17 cellular contexts compared by ENCODE assay signal in the genomic region with DNA sequence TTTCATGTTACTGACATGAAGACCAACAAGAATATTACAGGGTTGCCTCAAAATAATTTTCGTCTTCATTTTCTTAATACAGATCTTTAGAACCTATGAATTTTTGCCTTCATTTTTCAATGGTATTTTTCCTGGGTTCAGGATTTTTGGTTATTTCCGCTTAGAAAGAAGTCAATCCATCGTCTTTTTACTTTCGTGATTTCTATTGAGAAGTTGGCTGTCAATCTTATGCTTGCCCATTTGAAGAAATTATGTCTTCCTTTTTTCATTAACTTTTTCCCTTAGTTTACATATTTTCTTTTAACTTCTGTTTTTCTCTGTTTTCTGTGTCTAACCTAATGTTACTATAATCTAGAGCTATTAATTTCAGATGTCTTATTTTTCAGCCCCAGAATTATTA.
A peak's percentile ranks its signal among the peaks of the same experiment; 100 is the strongest.
DNase-seq lines count a peak whose midpoint lies in the region; FAIRE-seq lines count a peak whose summit lies in the region.
"Had no signal": no experiment of that assay in that cellular context is flagged by ENCODE, and none has a peak within 500 bp of the region (broad histone marks: within the 10 kb centered on the region; RNA-seq: fewer than 3 reads in every experiment).

No MANE protein-coding gene starts in this region.

- in situ Hi-C loops in ACHN (cut with HindIII; ENCODE audit: low pct_ligation_motif_present, low pct_unique_long_range_greater_than_20kb, low sequenced_read_pairs) = no loop called here
- in situ Hi-C loops in Caki2 (cut with HindIII; ENCODE audit: low pct_unique_long_range_greater_than_20kb, low sequenced_read_pairs) = no loop called here

- H3K9me3 ChIP-seq in mesenchymal stem cell (ENCODE audit: control insufficient read depth, low read length) (peaks cover 41% of the 10 kb centered on the region), SJCRH30 (replicated peaks) (peaks cover 6% of the 10 kb centered on the region; the same call in 1 of the 2 replicates)
- H3K9me3 ChIP-seq: A549, HAP-1 had no signal

- H3K27me3 ChIP-seq in mesenchymal stem cell (ENCODE audit: control insufficient read depth in 1 of 2, insufficient read depth in 1 of 2, low read length in 2 of 2) (no peaks in the 10 kb centered on the region), SJCRH30 (no peaks in the 10 kb centered on the region)

- peaks cover 0 to 4% of the 10 kb centered on the region in 2 experiments for H3K36me3 ChIP-seq in mesenchymal stem cell (ENCODE audit: control insufficient read depth in 1 of 2, insufficient read depth in 2 of 2, low read depth in 1 of 2, low read length in 2 of 2)
- no peaks in the 10 kb centered on the region for H3K36me3 ChIP-seq in SJCRH30
- H3K36me3 ChIP-seq: HAP-1 had no signal

- H3K4me1 ChIP-seq in mesenchymal stem cell (ENCODE audit: control insufficient read depth, insufficient read depth, low read depth, low read length) = no peaks in the 10 kb centered on the region
- peaks cover 5% of the 10 kb centered on the region; the same call in 1 of the 2 replicates for H3K4me1 ChIP-seq in SJCRH30
- H3K4me1 ChIP-seq: A549, HAP-1 had no signal

- H2BK12ac ChIP-seq in mesenchymal stem cell (ENCODE audit: low read length in 2 of 2) = no peak overlapping the region

- H3K4me3 ChIP-seq in mesenchymal stem cell (ENCODE audit: insufficient read depth in 1 of 2, low read depth in 1 of 2, low read length in 2 of 2) (no peak overlapping the region), SJCRH30 (no peak overlapping the region)
- H3K4me3 ChIP-seq: A549, HAP-1, K562 had no signal

- peak; percentile 14 for DNase-seq in ACHN
- DNase-seq in Caki2 (ENCODE audit: low read depth) = peak; percentile 11
- peak; percentile 20 for DNase-seq in LHCN-M2 (ENCODE audit: low read depth)
- peak; percentile 4 for DNase-seq in mesenchymal stem cell
- DNase-seq in frontal cortex (ENCODE audit: low spot score in 2 of 2) = no peak
- no peak for DNase-seq in SJCRH30
- DNase-seq in NCI-H2107 (lab: John Stamatoyannopoulos, UW) = no peak
- DNase-seq: CD8-positive, alpha-beta T cell; COR-L47; DMS79 had no signal

- no peak overlapping the region for H2BK120ac ChIP-seq in mesenchymal stem cell (ENCODE audit: low read depth, low read length)

- H3K14ac ChIP-seq in mesenchymal stem cell (ENCODE audit: low read length in 2 of 2) = no peak overlapping the region

- FAIRE-seq in frontal cortex (lab: Jason Lieb, UNC) = no peak
- FAIRE-seq: A549, G401.6, GM12891, H1, K562 had no signal

- WGBS in mesenchymal stem cell = 83% methylated on average over 2 of the region's 4 CpGs

- H4K91ac ChIP-seq in mesenchymal stem cell (ENCODE audit: low read length) = no peak overlapping the region

- H2BK5ac ChIP-seq in mesenchymal stem cell (ENCODE audit: low read depth, low read length, poor library complexity, severe bottlenecking) = no peak overlapping the region

- no peak overlapping the region for H3K27ac ChIP-seq in mesenchymal stem cell (ENCODE audit: low read length, poor library complexity, severe bottlenecking)
- H3K27ac ChIP-seq in SJCRH30 = no peak overlapping the region
- H3K27ac ChIP-seq: A549, HL-60 had no signal

- no peak overlapping the region for H4K8ac ChIP-seq in mesenchymal stem cell (ENCODE audit: low read length)

- no peak overlapping the region for H3K23ac ChIP-seq in mesenchymal stem cell (ENCODE audit: low read length in 2 of 2)

- no peak overlapping the region for H3K9ac ChIP-seq in mesenchymal stem cell (ENCODE audit: low read length)

- no peak overlapping the region for H2AFZ ChIP-seq in mesenchymal stem cell (ENCODE audit: low read depth, low read length)

- H3K18ac ChIP-seq in mesenchymal stem cell (ENCODE audit: low read depth in 1 of 2, low read length in 2 of 2) = no peak overlapping the region

- no peaks in the 10 kb centered on the region for H3K79me1 ChIP-seq in mesenchymal stem cell (replicated peaks; ENCODE audit: low read length, poor library complexity, severe bottlenecking)

- no peak overlapping the region for H3K4ac ChIP-seq in mesenchymal stem cell (ENCODE audit: low read depth in 1 of 2, low read length in 2 of 2)

- H2BK15ac ChIP-seq in mesenchymal stem cell (ENCODE audit: low read depth, poor library complexity, severe bottlenecking) = no peak overlapping the region

- no peak overlapping the region for H2AK5ac ChIP-seq in mesenchymal stem cell (ENCODE audit: low read length, severe bottlenecking)

- H3K4me2 ChIP-seq in mesenchymal stem cell (ENCODE audit: low read length, poor library complexity, severe bottlenecking) = no peak overlapping the region
- H3K4me2 ChIP-seq: A549 had no signal

Comparison
In these comparisons a context has a peak if more than half of its experiments do, and no peak if none do; other contexts are left out.
1. DNase-seq: peak in ACHN (single experiment), Caki2 (single experiment), LHCN-M2 (single experiment) and mesenchymal stem cell (single experiment); none in frontal cortex (0 of 2), SJCRH30 (0 of 2) and NCI-H2107 (single experiment).